Comparison of ENCODE assay signal across 1 cellular context in the genomic region with DNA sequence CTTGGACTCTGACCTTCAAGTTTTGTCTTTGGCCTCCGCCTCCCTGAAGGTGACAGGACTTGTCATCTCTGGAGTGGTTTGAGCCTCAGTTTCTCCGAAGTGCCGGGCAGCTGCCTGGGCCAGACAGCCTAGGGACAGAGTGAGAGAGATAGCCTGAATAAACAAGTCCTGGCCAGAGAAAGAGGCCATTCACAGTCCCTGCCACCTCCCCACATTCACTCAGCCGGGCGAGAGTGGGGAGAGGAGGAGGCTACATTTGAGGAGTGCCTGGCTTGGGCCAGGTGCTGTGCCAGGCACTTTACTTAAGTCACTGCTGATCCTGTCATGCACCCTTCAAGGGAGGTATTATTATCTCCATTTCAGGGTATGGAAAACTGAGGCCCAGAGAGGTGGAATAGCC.
A peak's percentile ranks its signal among the peaks of the same experiment; 100 is the strongest.
TF ChIP-seq lines count a peak whose summit lies in the region.

No MANE protein-coding gene starts in this region.

TF ChIP-seq in HepG2, 621 proteins besides CTCF, POLR2A, EP300 and RAD21:
- TF ChIP-seq HNRNPL (IDR thresholded peaks at IDR 0.05; ENCODE audit: low read depth, low read length) = 0 out of 2 replicates have a peak, but pooled peaks have one; percentile 37
- TF ChIP-seq, protein P1, sequence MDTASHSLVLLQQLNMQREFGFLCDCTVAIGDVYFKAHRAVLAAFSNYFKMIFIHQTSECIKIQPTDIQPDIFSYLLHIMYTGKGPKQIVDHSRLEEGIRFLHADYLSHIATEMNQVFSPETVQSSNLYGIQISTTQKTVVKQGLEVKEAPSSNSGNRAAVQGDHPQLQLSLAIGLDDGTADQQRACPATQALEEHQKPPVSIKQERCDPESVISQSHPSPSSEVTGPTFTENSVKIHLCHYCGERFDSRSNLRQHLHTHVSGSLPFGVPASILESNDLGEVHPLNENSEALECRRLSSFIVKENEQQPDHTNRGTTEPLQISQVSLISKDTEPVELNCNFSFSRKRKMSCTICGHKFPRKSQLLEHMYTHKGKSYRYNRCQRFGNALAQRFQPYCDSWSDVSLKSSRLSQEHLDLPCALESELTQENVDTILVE (CRISPR knock-in tag; IDR thresholded peaks at IDR 0.05) = no peak
